10 cellular contexts compared by ENCODE assay signal in the genomic region with DNA sequence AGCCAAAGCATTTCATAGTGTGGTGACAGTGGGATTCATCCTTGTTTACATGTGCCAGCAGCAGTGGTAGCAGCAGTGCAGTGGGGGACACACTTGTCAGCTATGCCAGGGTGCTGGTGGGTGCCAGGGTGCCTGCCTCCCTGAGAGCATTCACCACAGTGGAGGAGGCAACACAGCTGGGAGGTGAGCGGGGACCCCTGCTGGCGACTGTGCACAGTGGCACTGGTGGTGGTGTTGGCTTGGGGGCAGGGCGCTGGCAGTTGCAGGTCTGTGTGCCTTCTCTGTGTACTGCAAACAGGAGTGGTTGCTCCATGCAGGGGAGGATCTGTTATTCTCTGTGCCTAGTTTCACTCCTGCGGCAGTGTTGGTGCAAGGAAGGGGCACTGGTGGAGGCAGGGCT. TPM values are rescaled to one million over a fixed set of nuclear protein-coding genes. Genes with fewer than 3 reads are reported as not detected.
A peak's percentile ranks its signal among the peaks of the same experiment; 100 is the strongest.
DNase-seq lines count a peak whose midpoint lies in the region; ATAC-seq and TF ChIP-seq lines count a peak whose summit lies in the region.
"Had no signal": no experiment of that assay in that cellular context is flagged by ENCODE, and none has a peak within 500 bp of the region (broad histone marks: within the 10 kb centered on the region; RNA-seq: fewer than 3 reads in every experiment).

No MANE protein-coding gene starts in this region.

- TF ChIP-seq CTCF in Calu3 (IDR thresholded peaks at IDR 0.05; ENCODE audit: unreplicated experiment) (peak; percentile 47), H9 (conservative IDR thresholded peaks at IDR 0.05) (peak; percentile 71)

- no peak overlapping the region for H3K4ac ChIP-seq in H9 (ENCODE audit: low read depth, low read length)

- H3K79me2 ChIP-seq in H9 (ENCODE audit: insufficient read depth, low read length): no peaks in the 10 kb centered on the region

- no peak overlapping the region for H3K9ac ChIP-seq in H9 (ENCODE audit: extremely low read depth, insufficient read length, low read length)

- H4K5ac ChIP-seq in H9 (ENCODE audit: insufficient read length, low read depth, low read length): no peak overlapping the region

- intact Hi-C loops in Calu3 (cut with micrococcal nuclease; ENCODE audit: unreplicated experiment): no loop called here

- no peak overlapping the region for H3K4me2 ChIP-seq in H9 (ENCODE audit: insufficient read depth, insufficient read length, low read length)

- H3K4me3 Mint-ChIP-seq in Calu3 (ENCODE audit: low read depth, unreplicated experiment) (no peak overlapping the region), H9 (no peak overlapping the region)
- no peak overlapping the region for H3K4me3 Mint-ChIP-seq in activated naive CD8-positive, alpha-beta T cell treated with anti-CD3 and anti-CD28 coated beads, Interleukin-2, amount 50 U/mL, for 24 hours

- H3K4me1 ChIP-seq in H9 (ENCODE audit: insufficient read depth, low read length): peaks cover 3% of the 10 kb centered on the region; the same call in 1 of the 2 replicates

- H4K8ac ChIP-seq in H9 (replicated peaks; ENCODE audit: insufficient read length, low read depth, low read length): no peak overlapping the region

- no peaks in the 10 kb centered on the region for H4K20me1 ChIP-seq in H9 (ENCODE audit: control insufficient read depth, insufficient read depth, insufficient read length)

- no peak overlapping the region for H3K27ac ChIP-seq in H9 (ENCODE audit: insufficient read length, low read depth, low read length)
- H3K27ac ChIP-seq: dorsolateral prefrontal cortex had no signal

- ATAC-seq in activated naive CD8-positive, alpha-beta T cell treated with anti-CD3 and anti-CD28 coated beads, Interleukin-2, amount 50 U/mL, for 24 hours: peak; percentile 36
- ATAC-seq in left lobe of liver (peak; percentile 52), GM18498 (IDR thresholded peaks at IDR 0.05; ENCODE audit: unreplicated experiment) (no peak), GM21367 (IDR thresholded peaks at IDR 0.05; ENCODE audit: unreplicated experiment) (no peak), HG03045 (IDR thresholded peaks at IDR 0.05; ENCODE audit: unreplicated experiment) (no peak)

- H3K9me3 ChIP-seq in H9 (ENCODE audit: control insufficient read depth, low read depth, low read length): no peaks in the 10 kb centered on the region

- H3K9me3 Mint-ChIP-seq in Calu3 (ENCODE audit: low read depth, unreplicated experiment): peaks cover 20% of the 10 kb centered on the region
- H3K9me3 Mint-ChIP-seq in H9: peaks cover 32 to 35% of the 10 kb centered on the region in 2 experiments
- H3K9me3 Mint-ChIP-seq in activated naive CD8-positive, alpha-beta T cell treated with anti-CD3 and anti-CD28 coated beads, Interleukin-2, amount 50 U/mL, for 24 hours: peaks cover 39% of the 10 kb centered on the region

- BruUV-seq in Calu3 (replicated peaks; lab: Mats Ljungman, UMichigan): no TSS peak

- H2BK5ac ChIP-seq in H9 (ENCODE audit: insufficient read length, low read length): no peak overlapping the region

- H3K36me3 Mint-ChIP-seq in Calu3 (ENCODE audit: insufficient read depth, unreplicated experiment) (no peaks in the 10 kb centered on the region), H9 (ENCODE audit: insufficient read depth in 1 of 3, low read depth in 3 of 3) (peaks cover 33 to 42% (median 35%) of the 10 kb centered on the region in 3 experiments)
- H3K36me3 Mint-ChIP-seq in activated naive CD8-positive, alpha-beta T cell treated with anti-CD3 and anti-CD28 coated beads, Interleukin-2, amount 50 U/mL, for 24 hours (ENCODE audit: low read depth): peaks cover 44% of the 10 kb centered on the region

- H3T11ph ChIP-seq in H9 (ENCODE audit: low read length): no peak overlapping the region

- WGBS in H9 (ENCODE audit: extremely low coverage, insufficient read length, low lambda C conversion rate): no CpG with 5 or more reads among the region's 4 CpGs

- no peak overlapping the region for H2BK15ac ChIP-seq in H9 (ENCODE audit: low read depth, low read length)

- CTCF ChIA-PET in Calu3 (lab: Charles Lee): no interaction called here

- no peak overlapping the region for H2BK120ac ChIP-seq in H9 (ENCODE audit: low read depth, low read length, poor library complexity, severe bottlenecking)

- H3K27ac Mint-ChIP-seq in Calu3 (ENCODE audit: unreplicated experiment) (no peak overlapping the region), H9 (no peak overlapping the region; a peak in 1 of 7 replicates)
- H3K27ac Mint-ChIP-seq in activated naive CD8-positive, alpha-beta T cell treated with anti-CD3 and anti-CD28 coated beads, Interleukin-2, amount 50 U/mL, for 24 hours: no peak overlapping the region

- no peaks in the 10 kb centered on the region for H3K27me3 Mint-ChIP-seq in Calu3 (ENCODE audit: unreplicated experiment)
- peaks cover 3% of the 10 kb centered on the region; the same call in 1 of the 2 replicates for H3K27me3 Mint-ChIP-seq in H9 (ENCODE audit: low read depth)
- no peaks in the 10 kb centered on the region for H3K27me3 Mint-ChIP-seq in activated naive CD8-positive, alpha-beta T cell treated with anti-CD3 and anti-CD28 coated beads, Interleukin-2, amount 50 U/mL, for 24 hours

- H3K14ac ChIP-seq in H9 (ENCODE audit: insufficient read depth, low read length): no peak overlapping the region; the same call in 1 of the 2 replicates

- H2BK12ac ChIP-seq in H9 (ENCODE audit: insufficient read length, low read depth, low read length): no peak overlapping the region

- H4K91ac ChIP-seq in H9 (ENCODE audit: insufficient read length, low read depth, low read length): no peak overlapping the region

- no peak overlapping the region for H3K23ac ChIP-seq in H9 (ENCODE audit: insufficient read length, low read depth, low read length)

- H3K56ac ChIP-seq in H9 (ENCODE audit: insufficient read length, low read depth, low read length): no peak overlapping the region

- no peak overlapping the region for H2BK20ac ChIP-seq in H9 (ENCODE audit: low read depth, low read length, poor library complexity, severe bottlenecking)

- no peak overlapping the region for H2AFZ ChIP-seq in H9 (ENCODE audit: low read length)

- H3K23me2 ChIP-seq in H9 (ENCODE audit: insufficient read length, low read depth, low read length, poor library complexity, severe bottlenecking): no peaks in the 10 kb centered on the region

- H3K4me1 Mint-ChIP-seq in Calu3 (ENCODE audit: low read depth, unreplicated experiment): no peaks in the 10 kb centered on the region
- H3K4me1 Mint-ChIP-seq in H9: peaks cover 2 to 6% of the 10 kb centered on the region in 2 experiments
- H3K4me1 Mint-ChIP-seq in activated naive CD8-positive, alpha-beta T cell treated with anti-CD3 and anti-CD28 coated beads, Interleukin-2, amount 50 U/mL, for 24 hours: no peaks in the 10 kb centered on the region

- no peak overlapping the region for H3K18ac ChIP-seq in H9 (ENCODE audit: insufficient read length, low read depth, low read length)

- no peaks in the 10 kb centered on the region for H3K27me3 ChIP-seq in H9 (ENCODE audit: insufficient read depth, low read length)
- H3K27me3 ChIP-seq: dorsolateral prefrontal cortex had no signal

- no peak overlapping the region for H2AK5ac ChIP-seq in H9 (ENCODE audit: insufficient read length, low read length)

- DNase-seq in Calu3 (peak; percentile 38), H9 (peak; percentile 67), left lobe of liver (ENCODE audit: low spot score) (no peak), OCI-M2 (lab: John Stamatoyannopoulos, UW; ENCODE audit: unreplicated experiment) (no peak)
- DNase-seq in activated naive CD8-positive, alpha-beta T cell treated with anti-CD3 and anti-CD28 coated beads, Interleukin-2, amount 50 U/mL, for 24 hours: peak; percentile 19
- DNase-seq: activated CD4-positive, CD25-positive, alpha-beta regulatory T cell; dorsolateral prefrontal cortex had no signal

- H3K79me1 ChIP-seq in H9 (ENCODE audit: insufficient read depth, low read depth, low read length, poor library complexity, severe bottlenecking): no peaks in the 10 kb centered on the region

RNA-seq across cellular contexts. Expression of a gene that starts 41.2 kb away (rescaled TPM):
- total RNA-seq in Calu3 (2022) (37.4 and 37.7 TPM in 2 replicates), H9 (2021) (15.0 and 16.2 TPM in 2 replicates), left lobe of liver (9.6 TPM)

RNA-seq across cellular contexts. Expression of a gene that starts 41.3 kb away (rescaled TPM):
- total RNA-seq in Calu3 (2022) (49.2 and 51.3 TPM in 2 replicates), H9 (2021) (40.8 and 42.8 TPM in 2 replicates), left lobe of liver (25.4 TPM)

Comparison
In these comparisons a context has a peak if more than half of its experiments do, and no peak if none do; other contexts are left out.
1. DNase-seq: peak in Calu3 (single experiment), H9 (single experiment) and activated naive CD8-positive, alpha-beta T cell treated with anti-CD3 and anti-CD28 coated beads, Interleukin-2, amount 50 U/mL, for 24 hours (single experiment); none in left lobe of liver (single experiment) and OCI-M2 (single experiment).
2. ATAC-seq: peak in activated naive CD8-positive, alpha-beta T cell treated with anti-CD3 and anti-CD28 coated beads, Interleukin-2, amount 50 U/mL, for 24 hours (single experiment) and left lobe of liver (single experiment); none in GM18498 (single experiment), GM21367 (single experiment) and HG03045 (single experiment).